Comparison of ENCODE assay signal across 8 cellular contexts in genomic region chr11:73393479-73394415, GRCh38. TPM values are rescaled to one million over a fixed set of nuclear protein-coding genes. Genes with fewer than 3 reads are reported as not detected.
DNase-seq lines count a peak whose midpoint lies in the region; ATAC-seq and TF ChIP-seq lines count a peak whose summit lies in the region.

No MANE protein-coding gene starts in this region.

- no peaks in the 10 kb centered on the region for H3K9me2 ChIP-seq in OCI-LY1 (ENCODE audit: low read depth, low read length)

- H3K4me3 ChIP-seq in OCI-LY1 (ENCODE audit: low read depth, low read length, poor library complexity, severe bottlenecking), result no peak overlapping the region

- DNase-seq in COR-L47 (lab: John Stamatoyannopoulos, UW) (peak; percentile 69), HPDE6-E6E7 (ENCODE audit: extremely low spot score) (peak; percentile 76), activated T-cell treated with anti-CD3 and anti-CD28 coated beads for 24 hours (ENCODE audit: low read depth) (peak; percentile 50)
- DNase-seq in naive thymus-derived CD8-positive, alpha-beta T cell, result peak; percentile 45 to 78 (median 66)
- DNase-seq in stimulated activated naive CD4-positive, alpha-beta T cell (lab: John Stamatoyannopoulos, UW), result peak; percentile 40 to 77 (median 54)

- H3K4me3 Mint-ChIP-seq in naive thymus-derived CD8-positive, alpha-beta T cell, result no peak overlapping the region

- H3K27ac Mint-ChIP-seq in naive thymus-derived CD8-positive, alpha-beta T cell, result peak overlapping the region in 5 of 10 donors; percentile 52 to 85 (median 65)

- H3K9me3 ChIP-seq in OCI-LY1 (ENCODE audit: low read length), result no peaks in the 10 kb centered on the region

- H3F3A ChIP-seq in OCI-LY1 (ENCODE audit: insufficient read depth, low read length), result no peaks in the 10 kb centered on the region

- peak; percentile 71 for ATAC-seq in esophagus mucosa
- ATAC-seq in naive thymus-derived CD8-positive, alpha-beta T cell, result peak; percentile 72 to 84
- no peak for ATAC-seq in HG02938 (IDR thresholded peaks at IDR 0.05; ENCODE audit: unreplicated experiment)

- H3K27me3 Mint-ChIP-seq in naive thymus-derived CD8-positive, alpha-beta T cell, result no peaks in the 10 kb centered on the region

- no peaks in the 10 kb centered on the region for H4K20me1 ChIP-seq in OCI-LY1 (ENCODE audit: insufficient read depth, low read length)

- TF ChIP-seq CTCF in OCI-LY1 (IDR thresholded peaks at IDR 0.05; ENCODE audit: low read length), result peak; percentile 91

- H3K79me2 ChIP-seq in OCI-LY1 (ENCODE audit: insufficient read depth, low read length), result no peaks in the 10 kb centered on the region

- H3K27ac ChIP-seq in OCI-LY1 (ENCODE audit: low read depth, low read length, poor library complexity, severe bottlenecking), result no peak overlapping the region

- no peaks in the 10 kb centered on the region for H3K9me3 Mint-ChIP-seq in naive thymus-derived CD8-positive, alpha-beta T cell

- H3K4me1 ChIP-seq in OCI-LY1 (ENCODE audit: insufficient read depth, low read length, severe bottlenecking), result no peaks in the 10 kb centered on the region

- no peak overlapping the region for H3K4me2 ChIP-seq in OCI-LY1 (ENCODE audit: low read length)

- H2AFZ ChIP-seq in OCI-LY1 (ENCODE audit: low read length), result no peak overlapping the region

- H3K4me1 Mint-ChIP-seq in naive thymus-derived CD8-positive, alpha-beta T cell, result peaks cover 6 to 15% (median 9%) of the 10 kb centered on the region in 4 donors

- H3K36me3 ChIP-seq in OCI-LY1 (ENCODE audit: insufficient read depth, low read length), result peaks cover 23% of the 10 kb centered on the region; the same call in 1 of the 2 replicates

- peaks cover 0 to 20% (median 1%) of the 10 kb centered on the region in 3 donors for H3K36me3 Mint-ChIP-seq in naive thymus-derived CD8-positive, alpha-beta T cell

- no peak overlapping the region for H3K9ac ChIP-seq in OCI-LY1 (ENCODE audit: low read length)

- POLR2A ChIA-PET in naive thymus-derived CD8-positive, alpha-beta T cell (lab: Charles Lee), result interaction anchor here (0.9 to 1.8 kb wide), 4 partner anchors 9 to 43 kb away, joined by 3 to 18 read pairs (median 4); no protein-coding TSS in a partner anchor

- H3K27me3 ChIP-seq in OCI-LY1 (ENCODE audit: insufficient read depth, low read length), result no peaks in the 10 kb centered on the region

RNA-seq across cellular contexts. Expression of gene RELT, which starts 17.5 kb away (rescaled TPM):
- 3.9 TPM for total RNA-seq in esophagus mucosa
- 10 to 100 TPM; 11.7 to 12.8 TPM for total RNA-seq in naive thymus-derived CD8-positive, alpha-beta T cell
- polyA plus RNA-seq in naive thymus-derived CD8-positive, alpha-beta T cell, result 1 to 10 TPM; 1.3 to 3.3 (median 2.7) TPM
